ENCODE assay signal across 15 cellular contexts in genomic region chr5:68178579-68178978, GRCh38. TPM values are rescaled to one million over a fixed set of nuclear protein-coding genes. Genes with fewer than 3 reads are reported as not detected.
DNase-seq lines count a peak whose midpoint lies in the region; ATAC-seq and TF ChIP-seq lines count a peak whose summit lies in the region.
"Had no signal": no experiment of that assay in that cellular context is flagged by ENCODE, and none has a peak within 500 bp of the region (broad histone marks: within the 10 kb centered on the region; RNA-seq: fewer than 3 reads in every experiment).

No MANE protein-coding gene starts in this region.

- no peaks in the 10 kb centered on the region for H3K9me3 ChIP-seq in SK-N-SH
- H3K9me3 ChIP-seq in mucosa of descending colon: no peaks in the 10 kb centered on the region
- no peaks in the 10 kb centered on the region for H3K9me3 ChIP-seq in GM23248 (ENCODE audit: low read depth)
- H3K9me3 ChIP-seq: neutrophil had no signal

- intact Hi-C loops in mucosa of descending colon (cut with DNase I, micrococcal nuclease): no loop called here

- H3K79me2 ChIP-seq in SK-N-SH (ENCODE audit: insufficient read depth) (no peaks in the 10 kb centered on the region), GM23248 (ENCODE audit: insufficient read depth) (no peaks in the 10 kb centered on the region)

- H3K4me2 ChIP-seq in SK-N-SH (no peak overlapping the region), GM23248 (ENCODE audit: unreplicated experiment) (no peak overlapping the region)

- H3K4me1 Mint-ChIP-seq in activated CD4-positive, alpha-beta T cell treated with anti-CD3 and anti-CD28 coated beads, Interleukin-2, amount 10 ng/mL, durations not matched to agents 7 days and 5 days: peaks cover 2% of the 10 kb centered on the region

- H3K4me3 ChIP-seq in SK-N-SH (ENCODE audit: low read depth in 2 of 2, low read length in 1 of 2): no peak overlapping the region
- H3K4me3 ChIP-seq in mucosa of descending colon: no peak overlapping the region
- H3K4me3 ChIP-seq in GM23248: no peak overlapping the region
- H3K4me3 ChIP-seq: SK-N-MC had no signal

- H3K4me3 Mint-ChIP-seq in activated CD4-positive, alpha-beta T cell treated with anti-CD3 and anti-CD28 coated beads, Interleukin-2, amount 10 ng/mL, durations not matched to agents 7 days and 5 days: no peak overlapping the region
- H3K4me3 Mint-ChIP-seq: IgD-negative memory B cell, memory B cell had no signal

- no peaks in the 10 kb centered on the region for H3K9me3 Mint-ChIP-seq in activated CD4-positive, alpha-beta T cell treated with anti-CD3 and anti-CD28 coated beads, Interleukin-2, amount 10 ng/mL, durations not matched to agents 7 days and 5 days
- H3K9me3 Mint-ChIP-seq: CD8-positive, alpha-beta memory T cell; IgD-negative memory B cell; memory B cell had no signal

- H3K9ac ChIP-seq in SK-N-SH (no peak overlapping the region), GM23248 (no peak overlapping the region)

- no peaks in the 10 kb centered on the region for H3K36me3 Mint-ChIP-seq in activated CD4-positive, alpha-beta T cell treated with anti-CD3 and anti-CD28 coated beads, Interleukin-2, amount 10 ng/mL, durations not matched to agents 7 days and 5 days (ENCODE audit: low read depth)
- H3K36me3 Mint-ChIP-seq: memory B cell had no signal

- H3K27ac ChIP-seq in SK-N-SH (ENCODE audit: low read depth in 2 of 2, low read length in 1 of 2): no peak overlapping the region
- no peak overlapping the region for H3K27ac ChIP-seq in GM23248
- H3K27ac ChIP-seq: neutrophil, SK-N-MC had no signal

- no peaks in the 10 kb centered on the region for H3K27me3 Mint-ChIP-seq in activated CD4-positive, alpha-beta T cell treated with anti-CD3 and anti-CD28 coated beads, Interleukin-2, amount 10 ng/mL, durations not matched to agents 7 days and 5 days
- H3K27me3 Mint-ChIP-seq: CD8-positive, alpha-beta memory T cell; IgD-negative memory B cell; memory B cell had no signal

- no peaks in the 10 kb centered on the region for H3K4me1 ChIP-seq in SK-N-SH (ENCODE audit: control insufficient read depth in 1 of 2, insufficient read depth in 2 of 2, low read depth in 1 of 2, low read length in 1 of 2)
- H3K4me1 ChIP-seq in mucosa of descending colon (ENCODE audit: low read depth): peaks cover 6% of the 10 kb centered on the region
- no peaks in the 10 kb centered on the region for H3K4me1 ChIP-seq in GM23248 (ENCODE audit: insufficient read depth)

- H2AFZ ChIP-seq in SK-N-SH (ENCODE audit: low read depth): no peak overlapping the region
- H2AFZ ChIP-seq in GM23248: no peak overlapping the region

- no peak overlapping the region for H3K27ac Mint-ChIP-seq in activated CD4-positive, alpha-beta T cell treated with anti-CD3 and anti-CD28 coated beads, Interleukin-2, amount 10 ng/mL, durations not matched to agents 7 days and 5 days
- H3K27ac Mint-ChIP-seq: CD8-positive, alpha-beta memory T cell; memory B cell had no signal

- in situ Hi-C loops in GM23248 (cut with MboI): no loop called here

- TF ChIP-seq EP300 in SK-N-SH (IDR thresholded peaks at IDR 0.05; ENCODE audit: borderline replicate concordance in 1 of 2, low read depth in 1 of 2, low read length in 1 of 2): no peak

- TF ChIP-seq CTCF in SK-N-SH (IDR thresholded peaks at IDR 0.05) (no peak), mucosa of descending colon (IDR thresholded peaks at IDR 0.05) (no peak)

- H3F3A ChIP-seq in SK-N-SH (replicated peaks; ENCODE audit: insufficient read depth) (no peaks in the 10 kb centered on the region), GM23248 (ENCODE audit: insufficient read depth) (no peaks in the 10 kb centered on the region)

- peak; percentile 11 to 16 for DNase-seq in activated CD4-positive, alpha-beta T cell treated with anti-CD3 and anti-CD28 coated beads for 4 hours
- no peak for DNase-seq in activated CD4-positive, alpha-beta T cell treated with anti-CD3 and anti-CD28 coated beads, Interleukin-2, amount 10 ng/mL, durations not matched to agents 7 days and 5 days
- DNase-seq in EL (peak; percentile 41), SK-N-SH (no peak), glomerular visceral epithelial cell (ENCODE audit: extremely low spot score) (peak; percentile 35), mucosa of descending colon (no peak), GM23248 (no peak)
- DNase-seq: CD8-positive, alpha-beta memory T cell; NCI-H1092 treated with DMSO at 0.1 percent for 48 hours; NCI-H2171 treated with DMSO at 0.1 percent for 48 hours had no signal

- no peaks in the 10 kb centered on the region for H3K9me2 ChIP-seq in SK-N-SH
- H3K9me2 ChIP-seq in GM23248 (ENCODE audit: insufficient read depth): no peaks in the 10 kb centered on the region

- CTCF ChIA-PET in activated CD4-positive, alpha-beta T cell treated with anti-CD3 and anti-CD28 coated beads, Interleukin-2, amount 10 ng/mL, durations not matched to agents 7 days and 5 days (lab: Charles Lee): interaction anchor here (1.3 kb wide), 1 partner anchor 51 kb away, joined by 5 read pairs; no protein-coding TSS in a partner anchor
- CTCF ChIA-PET in SK-N-SH (lab: Yijun Ruan, JAX): interaction anchor here (1.5 kb wide), 1 partner anchor 932 kb away, joined by 4 read pairs; no protein-coding TSS in a partner anchor

- POLR2A ChIA-PET in activated CD4-positive, alpha-beta T cell treated with anti-CD3 and anti-CD28 coated beads, Interleukin-2, amount 10 ng/mL, durations not matched to agents 7 days and 5 days (lab: Charles Lee): no interaction called here
- POLR2A ChIA-PET in SK-N-SH (lab: Yijun Ruan, JAX): no interaction called here

- ATAC-seq in mucosa of descending colon (no peak), HG02840 (IDR thresholded peaks at IDR 0.05; ENCODE audit: low FRiP score, unreplicated experiment) (no peak)

- H3K36me3 ChIP-seq in SK-N-SH (replicated peaks in 1 of 2; ENCODE audit: control insufficient read depth in 1 of 2, insufficient read depth in 2 of 2, low read length in 1 of 2): no peaks in the 10 kb centered on the region
- H3K36me3 ChIP-seq in mucosa of descending colon (ENCODE audit: low read depth): no peaks in the 10 kb centered on the region
- no peaks in the 10 kb centered on the region for H3K36me3 ChIP-seq in GM23248 (ENCODE audit: low read depth)
- H3K36me3 ChIP-seq: neutrophil had no signal

- H3K27me3 ChIP-seq in SK-N-SH (ENCODE audit: insufficient read depth): no peaks in the 10 kb centered on the region
- H3K27me3 ChIP-seq in GM23248 (replicated peaks; ENCODE audit: insufficient read depth): no peaks in the 10 kb centered on the region
- H3K27me3 ChIP-seq: neutrophil had no signal

- WGBS in SK-N-SH (ENCODE audit: low lambda C conversion rate): 24% methylated on average over 2 of the region's 2 CpGs
- WGBS in GM23248 (ENCODE audit: low coverage in 1 of 2, low lambda C conversion rate in 2 of 2, missing lambda C conversion rate in 2 of 2), 2 experiments: 30 to 43% methylated on average over 2 of the region's 2 CpGs

- no peak for TF ChIP-seq RAD21 in SK-N-SH (IDR thresholded peaks at IDR 0.05; ENCODE audit: low read length)

- no peaks in the 10 kb centered on the region for H4K20me1 ChIP-seq in SK-N-SH (ENCODE audit: insufficient read depth)
- H4K20me1 ChIP-seq in GM23248 (ENCODE audit: insufficient read depth): no peaks in the 10 kb centered on the region

TF ChIP-seq in SK-N-SH, 30 proteins besides CTCF, POLR2A, EP300 and RAD21:
- TF ChIP-seq GABPA (IDR thresholded peaks at IDR 0.05; ENCODE audit: low read depth) (no peak), PBX3 (IDR thresholded peaks at IDR 0.05) (peak; percentile 14; the same call in 1 of the 2 replicates)

RNA-seq across cellular contexts. Expression of gene PIK3R1, which starts 37.0 kb away (rescaled TPM):
- 10 to 100 TPM; 75.6 to 97.0 TPM for total RNA-seq in activated CD4-positive, alpha-beta T cell treated with anti-CD3 and anti-CD28 coated beads, Interleukin-2, amount 10 ng/mL, durations not matched to agents 7 days and 5 days
- polyA plus RNA-seq in SK-N-SH (2012; rRNA removed): 2.0 and 2.7 TPM in 2 replicates
- polyA plus RNA-seq in SK-N-SH (2012; cell fraction: cytosol; rRNA removed): 2.5 and 2.7 TPM in 2 replicates
- 2.2 and 3.9 TPM in 2 replicates for polyA plus RNA-seq in SK-N-SH (2012; cell fraction: nucleus; rRNA removed)
- total RNA-seq in mucosa of descending colon: 100 to 1,000 TPM in 1 of 3 donors, 10 to 100 TPM in 2; 66.7 to 197 (median 74.9) TPM
- total RNA-seq in GM23248 (2014; rRNA removed; shearing (Covaris generic)): 14.4 and 28.3 TPM in 2 replicates
- polyA plus RNA-seq in GM23248 (2016; fragmentation: Nextera tagmentation; extraction: Ambion mirVana): 8.4 and 9.7 TPM in 2 replicates

Comparison
In these comparisons a context has a peak if more than half of its experiments do, and no peak if none do; other contexts are left out.
1. DNase-seq: peak in activated CD4-positive, alpha-beta T cell treated with anti-CD3 and anti-CD28 coated beads for 4 hours (2 of 2), EL (single experiment) and glomerular visceral epithelial cell (single experiment); none in activated CD4-positive, alpha-beta T cell treated with anti-CD3 and anti-CD28 coated beads, Interleukin-2, amount 10 ng/mL, durations not matched to agents 7 days and 5 days (single experiment), SK-N-SH (single experiment), mucosa of descending colon (0 of 3) and GM23248 (single experiment).